In the genomic region with DNA sequence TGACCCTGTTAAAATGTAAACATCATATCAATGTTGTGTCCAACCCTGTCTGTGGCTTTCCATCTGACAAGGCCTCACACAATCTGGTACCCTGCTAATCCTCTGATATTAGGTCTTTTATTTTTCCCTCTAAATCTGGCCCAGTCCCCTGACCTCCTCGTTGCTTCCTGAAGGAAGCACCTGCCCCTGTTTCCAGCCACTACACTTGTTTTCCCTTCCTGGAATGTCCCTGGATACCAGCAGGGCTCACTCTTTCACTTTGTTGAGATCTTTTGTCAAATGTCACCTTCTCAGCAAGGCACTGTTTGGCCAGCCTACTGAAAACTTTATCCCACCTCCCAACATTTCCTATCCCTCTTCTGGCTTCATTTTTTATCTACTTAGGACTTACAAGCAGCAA, we compare ENCODE assay signal across 12 cellular contexts. TPM values are rescaled to one million over a fixed set of nuclear protein-coding genes. Genes with fewer than 3 reads are reported as not detected.
DNase-seq lines count a peak whose midpoint lies in the region; ATAC-seq and TF ChIP-seq lines count a peak whose summit lies in the region.
"Had no signal": no experiment of that assay in that cellular context is flagged by ENCODE, and none has a peak within 500 bp of the region (broad histone marks: within the 10 kb centered on the region; RNA-seq: fewer than 3 reads in every experiment).

No MANE protein-coding gene starts in this region.

- no peaks in the 10 kb centered on the region for H3K9me3 Mint-ChIP-seq in CD4-positive, alpha-beta memory T cell
- no peaks in the 10 kb centered on the region for H3K9me3 Mint-ChIP-seq in activated B cell treated with CpG ODN at 0.5 μM for 24 hours

- TF ChIP-seq CTCF in activated B cell treated with CpG ODN at 0.5 μM for 24 hours (IDR thresholded peaks at IDR 0.05): no peak

- H3K27ac ChIP-seq in ACC112 (ENCODE audit: low read depth, low read length): no peak overlapping the region
- H3K27ac ChIP-seq in CD4-positive, alpha-beta memory T cell (ENCODE audit: low read depth, low read length): no peak overlapping the region
- H3K27ac ChIP-seq in SJCRH30: no peak overlapping the region
- H3K27ac ChIP-seq: PC-9 had no signal

- H3K4me1 ChIP-seq in ACC112 (ENCODE audit: control insufficient read depth, insufficient read depth, low read length, unreplicated experiment) (peaks cover 24% of the 10 kb centered on the region), SJCRH30 (peaks cover 4% of the 10 kb centered on the region; the same call in 1 of the 2 replicates)
- H3K4me1 ChIP-seq in CD4-positive, alpha-beta memory T cell (ENCODE audit: insufficient read depth, low read length): peaks cover 30% of the 10 kb centered on the region

- H2AFZ ChIP-seq in ACC112 (ENCODE audit: low read length, unreplicated experiment): no peak overlapping the region

- peak overlapping the region in 6 of 7 donors; percentile 6 to 86 (median 60) for H3K27ac Mint-ChIP-seq in CD4-positive, alpha-beta memory T cell
- H3K27ac Mint-ChIP-seq in activated B cell treated with CpG ODN at 0.5 μM for 24 hours: peak overlapping the region; percentile 83

- H3K4me3 Mint-ChIP-seq in CD4-positive, alpha-beta memory T cell: peak overlapping the region; percentile 49 to 97 (median 81)
- H3K4me3 Mint-ChIP-seq in activated B cell treated with CpG ODN at 0.5 μM for 24 hours: peak overlapping the region; percentile 90

- H3K4me1 Mint-ChIP-seq in CD4-positive, alpha-beta memory T cell: peaks cover 29 to 41% (median 33%) of the 10 kb centered on the region in 4 donors
- peaks cover 58% of the 10 kb centered on the region for H3K4me1 Mint-ChIP-seq in activated B cell treated with CpG ODN at 0.5 μM for 24 hours

- no peak for ATAC-seq in activated B cell treated with CpG ODN at 0.5 μM for 24 hours (ENCODE audit: low read depth)
- no peak for ATAC-seq in HG02970 (IDR thresholded peaks at IDR 0.05; ENCODE audit: low FRiP score, unreplicated experiment)
- ATAC-seq in GM21360 (IDR thresholded peaks at IDR 0.05; ENCODE audit: unreplicated experiment): no peak

- H3K36me3 ChIP-seq in ACC112 (ENCODE audit: insufficient read depth, low read length) (peaks cover 42% of the 10 kb centered on the region), SJCRH30 (no peaks in the 10 kb centered on the region)
- H3K36me3 ChIP-seq in CD4-positive, alpha-beta memory T cell (ENCODE audit: insufficient read depth, low read length): peaks cover 38% of the 10 kb centered on the region

- no peaks in the 10 kb centered on the region for H3K27me3 ChIP-seq in ACC112 (ENCODE audit: insufficient read depth, low read length)
- no peaks in the 10 kb centered on the region for H3K27me3 ChIP-seq in CD4-positive, alpha-beta memory T cell (ENCODE audit: insufficient read depth, low read length)
- no peaks in the 10 kb centered on the region for H3K27me3 ChIP-seq in SJCRH30

- no peak for DNase-seq in CD4-positive, alpha-beta memory T cell
- no peak for DNase-seq in activated B cell treated with CpG ODN at 0.5 μM for 24 hours
- peak; percentile 81 to 86 for DNase-seq in lung microvascular endothelial cell (ENCODE audit: low read depth in 2 of 2)
- no peak for DNase-seq in SJCRH30
- DNase-seq in GF-D8 (lab: John Stamatoyannopoulos, UW): no peak
- DNase-seq: caudate nucleus, KG1, NCI-H2107, PC-9 had no signal

- H3K36me3 Mint-ChIP-seq in CD4-positive, alpha-beta memory T cell: peaks cover 25 to 30% of the 10 kb centered on the region in 2 donors
- peaks cover 12% of the 10 kb centered on the region for H3K36me3 Mint-ChIP-seq in activated B cell treated with CpG ODN at 0.5 μM for 24 hours (ENCODE audit: low read depth)

- H3K4me3 ChIP-seq in ACC112 (ENCODE audit: low read depth, low read length): peak overlapping the region; percentile 84
- no peak overlapping the region for H3K4me3 ChIP-seq in CD4-positive, alpha-beta memory T cell (ENCODE audit: low read length in 2 of 2)
- no peak overlapping the region for H3K4me3 ChIP-seq in SJCRH30
- H3K4me3 ChIP-seq: PC-9 had no signal

- H3K79me2 ChIP-seq in ACC112 (ENCODE audit: control insufficient read depth, insufficient read depth, low read length, unreplicated experiment): peaks cover 32% of the 10 kb centered on the region

- H3K27me3 Mint-ChIP-seq in CD4-positive, alpha-beta memory T cell: no peaks in the 10 kb centered on the region
- no peaks in the 10 kb centered on the region for H3K27me3 Mint-ChIP-seq in activated B cell treated with CpG ODN at 0.5 μM for 24 hours

- intact Hi-C loops in CD4-positive, alpha-beta memory T cell (cut with micrococcal nuclease): no loop called here
- intact Hi-C loops in activated B cell treated with CpG ODN at 0.5 μM for 24 hours (cut with micrococcal nuclease): loop anchor here (5.0 to 10.0 kb wide), 2 partner anchors 311 to 514 kb away; partner anchors contain the start of gene CDK6

- CTCF ChIA-PET in CD4-positive, alpha-beta memory T cell (lab: Charles Lee; ENCODE audit: partially characterized antibody): interaction anchor here (1.4 to 1.6 kb wide), 2 partner anchors 7 to 80 kb away, joined by 4 to 6 read pairs; partner anchors contain the start of gene HEPACAM2
- CTCF ChIA-PET in activated B cell treated with CpG ODN at 0.5 μM for 24 hours (lab: Charles Lee): no interaction called here

- H3K9me3 ChIP-seq in CD4-positive, alpha-beta memory T cell (ENCODE audit: control insufficient read depth in 1 of 2, low read length in 2 of 2): no peaks in the 10 kb centered on the region
- H3K9me3 ChIP-seq in SJCRH30 (replicated peaks): no peaks in the 10 kb centered on the region

- POLR2A ChIA-PET in CD4-positive, alpha-beta memory T cell (lab: Charles Lee; ENCODE audit: partially characterized antibody): interaction anchor here (3.1 kb wide), 1 partner anchor 29 kb away, joined by 10 read pairs; the partner anchor contains the start of gene SAMD9
- POLR2A ChIA-PET in activated B cell treated with CpG ODN at 0.5 μM for 24 hours (lab: Charles Lee): interaction anchor here (2.6 kb wide), 1 partner anchor 28 kb away, joined by 8 read pairs; the partner anchor contains the start of gene SAMD9

RNA-seq across cellular contexts. Expression of gene SAMD9L, which starts 2.1 kb away (rescaled TPM):
- total RNA-seq in CD4-positive, alpha-beta memory T cell: 10 to 100 TPM; 36.9 to 41.3 TPM
- polyA plus RNA-seq in CD4-positive, alpha-beta memory T cell: 10 to 100 TPM; 20.4 to 49.4 TPM
- total RNA-seq in activated B cell treated with CpG ODN at 0.5 μM for 24 hours: 34.1 and 43.3 TPM in 2 replicates
- total RNA-seq in lung microvascular endothelial cell: 6.9 and 8.1 TPM in 2 replicates
- 0.79 and 1.8 TPM in 2 replicates for total RNA-seq in SJCRH30 (2014; rRNA removed; shearing (Covaris generic))

RNA-seq across cellular contexts. Expression of gene SAMD9, which starts 28.3 kb away (rescaled TPM):
- total RNA-seq in CD4-positive, alpha-beta memory T cell: 10 to 100 TPM; 55.1 to 56.6 TPM
- polyA plus RNA-seq in CD4-positive, alpha-beta memory T cell: 10 to 100 TPM; 13.3 to 23.8 TPM
- total RNA-seq in activated B cell treated with CpG ODN at 0.5 μM for 24 hours (24.4 and 26.3 TPM in 2 replicates), lung microvascular endothelial cell (9.4 and 12.5 TPM in 2 replicates)
- total RNA-seq in SJCRH30 (2014; rRNA removed; shearing (Covaris generic)): 4.9 and 6.0 TPM in 2 replicates

Comparison
In these comparisons a context has a peak if more than half of its experiments do, and no peak if none do; other contexts are left out.
1. DNase-seq: peak in lung microvascular endothelial cell (2 of 2); none in CD4-positive, alpha-beta memory T cell (0 of 5), activated B cell treated with CpG ODN at 0.5 μM for 24 hours (single experiment), SJCRH30 (0 of 2) and GF-D8 (single experiment).